ENCODE assay signal across 2 cellular contexts in genomic region chrX:148499638-148500427, GRCh38.
TF ChIP-seq lines count a peak whose summit lies in the region.

No MANE protein-coding gene starts in this region.

TF ChIP-seq in neural cell, 6 proteins besides CTCF, POLR2A, EP300 and RAD21:
- TF ChIP-seq TAF1 (IDR thresholded peaks at IDR 0.05; ENCODE audit: low read depth) (no peak), MXI1 (conservative IDR thresholded peaks at IDR 0.05; ENCODE audit: poor library complexity, severe bottlenecking) (no peak), POLR2AphosphoS5 (IDR thresholded peaks at IDR 0.05) (no peak), SMC3 (conservative IDR thresholded peaks at IDR 0.05; ENCODE audit: poor library complexity) (no peak), EZH2 (IDR thresholded peaks at IDR 0.05; ENCODE audit: borderline replicate concordance, insufficient read depth, low read length, poor library complexity, severe bottlenecking) (no peak)
- TF ChIP-seq, protein P1, sequence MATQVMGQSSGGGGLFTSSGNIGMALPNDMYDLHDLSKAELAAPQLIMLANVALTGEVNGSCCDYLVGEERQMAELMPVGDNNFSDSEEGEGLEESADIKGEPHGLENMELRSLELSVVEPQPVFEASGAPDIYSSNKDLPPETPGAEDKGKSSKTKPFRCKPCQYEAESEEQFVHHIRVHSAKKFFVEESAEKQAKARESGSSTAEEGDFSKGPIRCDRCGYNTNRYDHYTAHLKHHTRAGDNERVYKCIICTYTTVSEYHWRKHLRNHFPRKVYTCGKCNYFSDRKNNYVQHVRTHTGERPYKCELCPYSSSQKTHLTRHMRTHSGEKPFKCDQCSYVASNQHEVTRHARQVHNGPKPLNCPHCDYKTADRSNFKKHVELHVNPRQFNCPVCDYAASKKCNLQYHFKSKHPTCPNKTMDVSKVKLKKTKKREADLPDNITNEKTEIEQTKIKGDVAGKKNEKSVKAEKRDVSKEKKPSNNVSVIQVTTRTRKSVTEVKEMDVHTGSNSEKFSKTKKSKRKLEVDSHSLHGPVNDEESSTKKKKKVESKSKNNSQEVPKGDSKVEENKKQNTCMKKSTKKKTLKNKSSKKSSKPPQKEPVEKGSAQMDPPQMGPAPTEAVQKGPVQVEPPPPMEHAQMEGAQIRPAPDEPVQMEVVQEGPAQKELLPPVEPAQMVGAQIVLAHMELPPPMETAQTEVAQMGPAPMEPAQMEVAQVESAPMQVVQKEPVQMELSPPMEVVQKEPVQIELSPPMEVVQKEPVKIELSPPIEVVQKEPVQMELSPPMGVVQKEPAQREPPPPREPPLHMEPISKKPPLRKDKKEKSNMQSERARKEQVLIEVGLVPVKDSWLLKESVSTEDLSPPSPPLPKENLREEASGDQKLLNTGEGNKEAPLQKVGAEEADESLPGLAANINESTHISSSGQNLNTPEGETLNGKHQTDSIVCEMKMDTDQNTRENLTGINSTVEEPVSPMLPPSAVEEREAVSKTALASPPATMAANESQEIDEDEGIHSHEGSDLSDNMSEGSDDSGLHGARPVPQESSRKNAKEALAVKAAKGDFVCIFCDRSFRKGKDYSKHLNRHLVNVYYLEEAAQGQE (IDR thresholded peaks at IDR 0.05; ENCODE audit: borderline replicate concordance) = no peak

TF ChIP-seq in SK-N-SH, 30 proteins besides CTCF, POLR2A, EP300 and RAD21:
- TF ChIP-seq EZH2phosphoT487 (IDR thresholded peaks at IDR 0.05; ENCODE audit: borderline replicate concordance, low read depth) = no peak
- TF ChIP-seq MXI1 (IDR thresholded peaks at IDR 0.05; ENCODE audit: low read depth, low read length) = no peak
- TF ChIP-seq PBX3 (IDR thresholded peaks at IDR 0.05) = no peak
- TF ChIP-seq RFX5 (IDR thresholded peaks at IDR 0.05; ENCODE audit: low read length) = no peak
- TF ChIP-seq, protein P1 (IDR thresholded peaks at IDR 0.05; ENCODE audit: low read depth, low read length) = no peak
- TF ChIP-seq IRF3 (IDR thresholded peaks at IDR 0.05; ENCODE audit: low read depth, low read length) = no peak
- TF ChIP-seq NFIC (IDR thresholded peaks at IDR 0.05; ENCODE audit: borderline replicate concordance) = no peak
- TF ChIP-seq, protein P2, sequence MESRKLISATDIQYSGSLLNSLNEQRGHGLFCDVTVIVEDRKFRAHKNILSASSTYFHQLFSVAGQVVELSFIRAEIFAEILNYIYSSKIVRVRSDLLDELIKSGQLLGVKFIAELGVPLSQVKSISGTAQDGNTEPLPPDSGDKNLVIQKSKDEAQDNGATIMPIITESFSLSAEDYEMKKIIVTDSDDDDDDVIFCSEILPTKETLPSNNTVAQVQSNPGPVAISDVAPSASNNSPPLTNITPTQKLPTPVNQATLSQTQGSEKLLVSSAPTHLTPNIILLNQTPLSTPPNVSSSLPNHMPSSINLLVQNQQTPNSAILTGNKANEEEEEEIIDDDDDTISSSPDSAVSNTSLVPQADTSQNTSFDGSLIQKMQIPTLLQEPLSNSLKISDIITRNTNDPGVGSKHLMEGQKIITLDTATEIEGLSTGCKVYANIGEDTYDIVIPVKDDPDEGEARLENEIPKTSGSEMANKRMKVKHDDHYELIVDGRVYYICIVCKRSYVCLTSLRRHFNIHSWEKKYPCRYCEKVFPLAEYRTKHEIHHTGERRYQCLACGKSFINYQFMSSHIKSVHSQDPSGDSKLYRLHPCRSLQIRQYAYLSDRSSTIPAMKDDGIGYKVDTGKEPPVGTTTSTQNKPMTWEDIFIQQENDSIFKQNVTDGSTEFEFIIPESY (IDR thresholded peaks at IDR 0.05; ENCODE audit: borderline replicate concordance, low read depth) = no peak
- no peak for TF ChIP-seq TEAD4 (IDR thresholded peaks at IDR 0.05; ENCODE audit: borderline replicate concordance, insufficient read depth)
- TF ChIP-seq GATA2 (CRISPR knock-in tag; IDR thresholded peaks at IDR 0.05) = no peak
- TF ChIP-seq SIN3A (IDR thresholded peaks at IDR 0.05; ENCODE audit: borderline replicate concordance, low read depth, low read length) = no peak
- no peak for TF ChIP-seq POLR2AphosphoS5 (IDR thresholded peaks at IDR 0.05; ENCODE audit: low read depth, low read length)
- no peak for TF ChIP-seq TAF1 (IDR thresholded peaks at IDR 0.05; ENCODE audit: borderline replicate concordance, low read depth, low read length)
- TF ChIP-seq SMC3 (IDR thresholded peaks at IDR 0.05; ENCODE audit: low read depth, low read length) = no peak
- TF ChIP-seq YY1 (IDR thresholded peaks at IDR 0.05; ENCODE audit: low read depth) = no peak
- no peak for TF ChIP-seq GABPA (IDR thresholded peaks at IDR 0.05; ENCODE audit: low read depth)
- TF ChIP-seq USF2 (IDR thresholded peaks at IDR 0.05; ENCODE audit: borderline replicate concordance, low read depth, low read length) = no peak
- no peak for TF ChIP-seq MEF2A (IDR thresholded peaks at IDR 0.05; ENCODE audit: borderline replicate concordance, low read depth)
- no peak for TF ChIP-seq FOSL2 (IDR thresholded peaks at IDR 0.05; ENCODE audit: borderline replicate concordance, low read depth)
